21 cellular contexts compared by ENCODE assay signal in the genomic region with DNA sequence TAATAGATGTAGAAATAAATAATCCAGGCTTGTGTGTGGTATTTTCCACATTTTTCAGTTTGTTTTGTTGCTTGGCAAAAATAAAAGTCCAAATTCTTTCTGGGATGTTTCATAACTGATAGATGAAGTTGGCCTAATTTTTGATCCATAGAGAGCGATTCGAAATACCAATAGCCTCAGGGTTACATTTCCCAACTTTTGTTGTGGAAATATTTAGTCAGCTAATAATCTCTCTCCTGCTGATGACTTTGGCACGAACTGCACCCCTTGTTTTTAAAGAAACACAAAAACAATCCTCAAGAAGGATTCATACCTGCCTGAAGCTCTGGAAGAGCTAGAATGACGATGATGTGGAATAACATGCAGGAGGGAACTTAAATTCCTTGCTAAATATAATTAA.
DNase-seq lines count a peak whose midpoint lies in the region; ATAC-seq, FAIRE-seq and TF ChIP-seq lines count a peak whose summit lies in the region.
"Had no signal": no experiment of that assay in that cellular context is flagged by ENCODE, and none has a peak within 500 bp of the region (broad histone marks: within the 10 kb centered on the region; RNA-seq: fewer than 3 reads in every experiment).

No MANE protein-coding gene starts in this region.

- ATAC-seq in HG03175 (IDR thresholded peaks at IDR 0.05; ENCODE audit: unreplicated experiment), result no peak
- ATAC-seq: HCT116 had no signal

- no peak overlapping the region for H3K4me2 ChIP-seq in mammary epithelial cell (ENCODE audit: insufficient read depth, low read depth, low read length)

- in situ Hi-C loops in mammary epithelial cell (cut with MboI; ENCODE audit: low sequenced_read_pairs in 2 of 2), result no loop called here

- intact Hi-C loops in MCF 10A (cut with micrococcal nuclease) (no loop called here), mammary epithelial cell (cut with micrococcal nuclease) (no loop called here)

- dilution Hi-C loops in mammary epithelial cell (cut with HindIII; ENCODE audit: low sequenced_read_pairs), result no loop called here

- POLR2A ChIA-PET in MCF 10A (lab: Yijun Ruan, JAX), result interaction anchor here (1.0 to 1.8 kb wide), 3 partner anchors 9 to 120 kb away, joined by 3 to 7 read pairs (median 5); no protein-coding TSS in a partner anchor
- POLR2A ChIA-PET in activated CD4-positive, alpha-beta T cell treated with anti-CD3 and anti-CD28 coated beads, Interleukin-2, amount 10 ng/mL, durations not matched to agents 7 days and 5 days (lab: Charles Lee), result no interaction called here

- no peak overlapping the region for H3K4me3 ChIP-seq in mammary epithelial cell (replicated peaks in 1 of 3; ENCODE audit: insufficient read depth in 1 of 3, low read depth in 2 of 3, low read length in 3 of 3)
- no peak overlapping the region for H3K4me3 ChIP-seq in bronchial epithelial cell (ENCODE audit: low read depth, low read length)
- no peak overlapping the region for H3K4me3 ChIP-seq in fibroblast of villous mesenchyme (ENCODE audit: low read depth, low read length)

- no peaks in the 10 kb centered on the region for H3K27me3 ChIP-seq in mammary epithelial cell (ENCODE audit: insufficient read depth, low read length)
- H3K27me3 ChIP-seq in bronchial epithelial cell (ENCODE audit: control insufficient read depth, insufficient read depth, low read length), result no peaks in the 10 kb centered on the region
- H3K27me3 ChIP-seq: BE2C had no signal

- H3K27me3 Mint-ChIP-seq in MCF 10A (ENCODE audit: insufficient read depth, unreplicated experiment), result no peaks in the 10 kb centered on the region
- peaks cover 3% of the 10 kb centered on the region for H3K27me3 Mint-ChIP-seq in activated CD4-positive, alpha-beta T cell treated with anti-CD3 and anti-CD28 coated beads, Interleukin-2, amount 10 ng/mL, durations not matched to agents 7 days and 5 days

- BruUV-seq in MCF 10A (replicated peaks; lab: Mats Ljungman, UMichigan) (no TSS peak), mammary epithelial cell (replicated peaks; lab: Mats Ljungman, UMichigan) (no TSS peak)

- H3K27ac Mint-ChIP-seq in MCF 10A (ENCODE audit: low read depth, unreplicated experiment), result no peak overlapping the region
- no peak overlapping the region for H3K27ac Mint-ChIP-seq in activated CD4-positive, alpha-beta T cell treated with anti-CD3 and anti-CD28 coated beads, Interleukin-2, amount 10 ng/mL, durations not matched to agents 7 days and 5 days
- H3K27ac Mint-ChIP-seq: CD4-positive, alpha-beta memory T cell had no signal

- no peaks in the 10 kb centered on the region for H3K9me3 Mint-ChIP-seq in MCF 10A (ENCODE audit: unreplicated experiment)
- H3K9me3 Mint-ChIP-seq in activated CD4-positive, alpha-beta T cell treated with anti-CD3 and anti-CD28 coated beads, Interleukin-2, amount 10 ng/mL, durations not matched to agents 7 days and 5 days, result no peaks in the 10 kb centered on the region

- H3K36me3 ChIP-seq in mammary epithelial cell (ENCODE audit: insufficient read depth, low read length), result no peaks in the 10 kb centered on the region
- H3K36me3 ChIP-seq in bronchial epithelial cell (ENCODE audit: control insufficient read depth, insufficient read depth, low read length), result no peaks in the 10 kb centered on the region
- H3K36me3 ChIP-seq: BE2C had no signal

- no peaks in the 10 kb centered on the region for H3K9me3 ChIP-seq in mammary epithelial cell (replicated peaks; ENCODE audit: insufficient read depth, low read length)
- H3K9me3 ChIP-seq: BE2C had no signal

- H3K27ac ChIP-seq in mammary epithelial cell (ENCODE audit: insufficient read depth, low read depth, low read length), result no peak overlapping the region
- H3K27ac ChIP-seq: 22Rv1, C4-2B had no signal

- no peak overlapping the region for H3K9ac ChIP-seq in mammary epithelial cell (ENCODE audit: insufficient read depth, low read length)

- no peaks in the 10 kb centered on the region for H3K4me1 ChIP-seq in mammary epithelial cell (ENCODE audit: insufficient read depth, low read length)

- DNase-seq in MCF 10A (ENCODE audit: unreplicated experiment) (peak; percentile 43), mammary epithelial cell (no peak), bronchial epithelial cell (ENCODE audit: low read depth) (peak; percentile 4), fibroblast of villous mesenchyme (ENCODE audit: low read depth) (peak; percentile 2), NCI-H526 treated with DMSO at 0.1 percent for 48 hours (lab: John Stamatoyannopoulos, UW) (no peak)
- DNase-seq in activated CD4-positive, alpha-beta T cell treated with anti-CD3 and anti-CD28 coated beads, Interleukin-2, amount 10 ng/mL, durations not matched to agents 7 days and 5 days, result no peak
- DNase-seq: BE2C; CD4-positive, alpha-beta memory T cell; DMS153; DMS79 treated with DMSO at 0.1 percent for 48 hours; EL; IMR-90; KBM-7 had no signal

- H3K4me1 Mint-ChIP-seq in MCF 10A (ENCODE audit: insufficient read depth, unreplicated experiment), result peaks cover 14% of the 10 kb centered on the region
- H3K4me1 Mint-ChIP-seq in activated CD4-positive, alpha-beta T cell treated with anti-CD3 and anti-CD28 coated beads, Interleukin-2, amount 10 ng/mL, durations not matched to agents 7 days and 5 days, result no peaks in the 10 kb centered on the region
- H3K4me1 Mint-ChIP-seq: CD4-positive, alpha-beta memory T cell had no signal

- no peak overlapping the region for H2AFZ ChIP-seq in mammary epithelial cell (ENCODE audit: low read depth, low read length)

- CTCF ChIA-PET in MCF 10A (lab: Yijun Ruan, JAX), result interaction anchor here (0.6 to 1.2 kb wide), 6 partner anchors 42 to 483 kb away, joined by 3 to 6 read pairs (median 3); a partner anchor contains a TSS
- CTCF ChIA-PET in mammary epithelial cell (lab: Charles Lee; ENCODE audit: low non-redundant PET), result no interaction called here
- CTCF ChIA-PET in activated CD4-positive, alpha-beta T cell treated with anti-CD3 and anti-CD28 coated beads, Interleukin-2, amount 10 ng/mL, durations not matched to agents 7 days and 5 days (lab: Charles Lee), result no interaction called here

- TF ChIP-seq CTCF in MCF 10A (IDR thresholded peaks at IDR 0.05; ENCODE audit: unreplicated experiment), result no peak
- TF ChIP-seq CTCF in mammary epithelial cell (conservative IDR thresholded peaks at IDR 0.05 in 1 of 2, IDR thresholded peaks at IDR 0.05 in 1 of 2; ENCODE audit: extremely low read depth in 1 of 2, insufficient read depth in 1 of 2, low read depth in 1 of 2, low read length in 2 of 2), result no peak
- no peak for TF ChIP-seq CTCF in bronchial epithelial cell (IDR thresholded peaks at IDR 0.05; ENCODE audit: insufficient read depth, low read length, severe bottlenecking)
- TF ChIP-seq CTCF in fibroblast of villous mesenchyme (IDR thresholded peaks at IDR 0.05; ENCODE audit: insufficient read depth, low read depth, low read length), result no peak

- H3K36me3 Mint-ChIP-seq in MCF 10A (ENCODE audit: insufficient read depth, unreplicated experiment), result no peaks in the 10 kb centered on the region
- H3K36me3 Mint-ChIP-seq in activated CD4-positive, alpha-beta T cell treated with anti-CD3 and anti-CD28 coated beads, Interleukin-2, amount 10 ng/mL, durations not matched to agents 7 days and 5 days (ENCODE audit: low read depth), result no peaks in the 10 kb centered on the region
- H3K36me3 Mint-ChIP-seq: CD4-positive, alpha-beta memory T cell had no signal

- FAIRE-seq in bronchial epithelial cell (lab: Jason Lieb, UNC), result no peak
- FAIRE-seq: D721Med, G401.6, GM19239, H54 had no signal

- H3K4me3 Mint-ChIP-seq in MCF 10A (ENCODE audit: unreplicated experiment), result no peak overlapping the region
- H3K4me3 Mint-ChIP-seq in activated CD4-positive, alpha-beta T cell treated with anti-CD3 and anti-CD28 coated beads, Interleukin-2, amount 10 ng/mL, durations not matched to agents 7 days and 5 days, result no peak overlapping the region
- H3K4me3 Mint-ChIP-seq: CD4-positive, alpha-beta memory T cell had no signal

- H4K20me1 ChIP-seq in mammary epithelial cell (ENCODE audit: insufficient read depth, low read length), result no peaks in the 10 kb centered on the region

- 5% methylated on average over 4 of the region's 4 CpGs for WGBS in mammary epithelial cell (ENCODE audit: low coverage, missing lambda C conversion rate)

- H3K79me2 ChIP-seq in mammary epithelial cell (ENCODE audit: insufficient read depth, low read length), result no peaks in the 10 kb centered on the region

Comparison
In these comparisons a context has a peak if more than half of its experiments do, and no peak if none do; other contexts are left out.
1. DNase-seq: peak in MCF 10A (single experiment), bronchial epithelial cell (single experiment) and fibroblast of villous mesenchyme (single experiment); none in mammary epithelial cell (single experiment), NCI-H526 treated with DMSO at 0.1 percent for 48 hours (single experiment) and activated CD4-positive, alpha-beta T cell treated with anti-CD3 and anti-CD28 coated beads, Interleukin-2, amount 10 ng/mL, durations not matched to agents 7 days and 5 days (single experiment).